1 cellular context compared by ENCODE assay signal in the genomic region with DNA sequence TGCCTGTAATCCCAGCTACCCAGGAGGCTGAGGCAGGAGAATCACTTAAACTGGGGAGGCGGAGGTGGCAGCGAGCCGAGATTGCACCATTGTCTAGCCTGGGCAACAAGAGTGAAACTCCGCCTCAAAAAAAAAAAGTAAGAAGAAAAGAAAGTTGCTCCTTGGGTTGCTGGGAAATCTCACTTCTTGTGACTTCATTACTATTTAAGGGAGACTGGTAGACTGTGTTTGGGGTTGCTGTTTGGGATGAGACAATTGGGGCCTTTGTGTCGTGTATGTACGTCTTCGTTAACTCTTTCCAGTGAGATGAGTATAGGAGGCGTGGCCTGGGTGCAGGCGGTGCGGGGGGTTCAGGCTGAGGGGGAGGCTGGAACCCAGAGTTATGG.
TF ChIP-seq lines count a peak whose summit lies in the region.

No MANE protein-coding gene starts in this region.

TF ChIP-seq in HEK293T, 16 proteins besides CTCF, POLR2A, EP300 and RAD21 (continued from another document):
- TF ChIP-seq, protein P1, sequence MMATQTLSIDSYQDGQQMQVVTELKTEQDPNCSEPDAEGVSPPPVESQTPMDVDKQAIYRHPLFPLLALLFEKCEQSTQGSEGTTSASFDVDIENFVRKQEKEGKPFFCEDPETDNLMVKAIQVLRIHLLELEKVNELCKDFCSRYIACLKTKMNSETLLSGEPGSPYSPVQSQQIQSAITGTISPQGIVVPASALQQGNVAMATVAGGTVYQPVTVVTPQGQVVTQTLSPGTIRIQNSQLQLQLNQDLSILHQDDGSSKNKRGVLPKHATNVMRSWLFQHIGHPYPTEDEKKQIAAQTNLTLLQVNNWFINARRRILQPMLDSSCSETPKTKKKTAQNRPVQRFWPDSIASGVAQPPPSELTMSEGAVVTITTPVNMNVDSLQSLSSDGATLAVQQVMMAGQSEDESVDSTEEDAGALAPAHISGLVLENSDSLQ (IDR thresholded peaks at IDR 0.05), result no peak
- no peak for TF ChIP-seq FOXK2 (IDR thresholded peaks at IDR 0.05)
- TF ChIP-seq ZNF384 (IDR thresholded peaks at IDR 0.05), result no peak
- no peak for TF ChIP-seq HDGF (IDR thresholded peaks at IDR 0.05; ENCODE audit: borderline replicate concordance)
- no peak for TF ChIP-seq FOXA1 (IDR thresholded peaks at IDR 0.05)
- TF ChIP-seq BHLHE40 (IDR thresholded peaks at IDR 0.05; ENCODE audit: borderline replicate concordance), result no peak
- TF ChIP-seq SUZ12 (IDR thresholded peaks at IDR 0.05), result no peak
- no peak for TF ChIP-seq ELF4 (IDR thresholded peaks at IDR 0.05)
- TF ChIP-seq FOXM1 (IDR thresholded peaks at IDR 0.05; ENCODE audit: borderline replicate concordance), result no peak
- no peak for TF ChIP-seq NFRKB (IDR thresholded peaks at IDR 0.05)
- TF ChIP-seq CTBP1 (IDR thresholded peaks at IDR 0.05; ENCODE audit: borderline replicate concordance), result no peak
- no peak for TF ChIP-seq L3MBTL2 (conservative IDR thresholded peaks at IDR 0.05)
- TF ChIP-seq TARDBP (IDR thresholded peaks at IDR 0.05), result no peak
- TF ChIP-seq SP1 (IDR thresholded peaks at IDR 0.05), result no peak
